Comparison of ENCODE assay signal across 8 cellular contexts in genomic region chr6:150667977-150668716, GRCh38.
DNase-seq lines count a peak whose midpoint lies in the region; TF ChIP-seq lines count a peak whose summit lies in the region.

No MANE protein-coding gene starts in this region.

- peak in 2 of 6 experiments; percentile 9 to 13 for TF ChIP-seq CTCF in esophagus squamous epithelium (IDR thresholded peaks at IDR 0.05)

- CTCF ChIA-PET in activated CD4-positive, alpha-beta T cell treated with anti-CD3 and anti-CD28 coated beads, Interleukin-2, amount 10 ng/mL, durations not matched to agents 7 days and 5 days (lab: Charles Lee): interaction anchor here (0.5 to 1.4 kb wide), 3 partner anchors 10 to 252 kb away, joined by 3 to 4 read pairs (median 3); no protein-coding TSS in a partner anchor

- peak overlapping the region; percentile 70 to 82 (median 76) for H3K27ac ChIP-seq in esophagus squamous epithelium

- H3K27ac Mint-ChIP-seq in activated CD4-positive, alpha-beta T cell treated with anti-CD3 and anti-CD28 coated beads, Interleukin-2, amount 10 ng/mL, durations not matched to agents 7 days and 5 days: peak overlapping the region; percentile 86

- H3K9me3 ChIP-seq in esophagus squamous epithelium: no peaks in the 10 kb centered on the region

- H3K27me3 ChIP-seq in esophagus squamous epithelium: no peaks in the 10 kb centered on the region

- H3K27me3 Mint-ChIP-seq in activated CD4-positive, alpha-beta T cell treated with anti-CD3 and anti-CD28 coated beads, Interleukin-2, amount 10 ng/mL, durations not matched to agents 7 days and 5 days: peaks cover 2% of the 10 kb centered on the region

- intact Hi-C loops in esophagus squamous epithelium (cut with DNase I): no loop called here

- H3K9me3 Mint-ChIP-seq in activated CD4-positive, alpha-beta T cell treated with anti-CD3 and anti-CD28 coated beads, Interleukin-2, amount 10 ng/mL, durations not matched to agents 7 days and 5 days: peaks cover 3% of the 10 kb centered on the region

- H3K4me3 Mint-ChIP-seq in activated CD4-positive, alpha-beta T cell treated with anti-CD3 and anti-CD28 coated beads, Interleukin-2, amount 10 ng/mL, durations not matched to agents 7 days and 5 days: peak overlapping the region; percentile 14

- H3K36me3 Mint-ChIP-seq in activated CD4-positive, alpha-beta T cell treated with anti-CD3 and anti-CD28 coated beads, Interleukin-2, amount 10 ng/mL, durations not matched to agents 7 days and 5 days (ENCODE audit: low read depth): no peaks in the 10 kb centered on the region

- H3K4me3 ChIP-seq in esophagus squamous epithelium: no peak overlapping the region

- peaks cover 17% of the 10 kb centered on the region for H3K4me1 Mint-ChIP-seq in activated CD4-positive, alpha-beta T cell treated with anti-CD3 and anti-CD28 coated beads, Interleukin-2, amount 10 ng/mL, durations not matched to agents 7 days and 5 days

- TF ChIP-seq POLR2A in esophagus squamous epithelium (IDR thresholded peaks at IDR 0.05): no peak

- 13 to 33% methylated on average over 8 of the region's 8 CpGs for WGBS in esophagus squamous epithelium, 2 donors

- POLR2A ChIA-PET in activated CD4-positive, alpha-beta T cell treated with anti-CD3 and anti-CD28 coated beads, Interleukin-2, amount 10 ng/mL, durations not matched to agents 7 days and 5 days (lab: Charles Lee): no interaction called here

- H3K36me3 ChIP-seq in esophagus squamous epithelium: no peaks in the 10 kb centered on the region

- H3K4me1 ChIP-seq in esophagus squamous epithelium: peaks cover 11 to 53% (median 32%) of the 10 kb centered on the region in 3 donors

- no peak for DNase-seq in activated CD4-positive, alpha-beta T cell treated with anti-CD3 and anti-CD28 coated beads, Interleukin-2, amount 10 ng/mL, durations not matched to agents 7 days and 5 days
- DNase-seq in activated CD4-positive, alpha-beta T cell treated with anti-CD3 and anti-CD28 coated beads for 48 hours: no peak
- DNase-seq in RPMI8226 (peak; percentile 44), esophagus squamous epithelium (lab: John Stamatoyannopoulos, UW) (no peak), myocyte (ENCODE audit: low read depth) (peak; percentile 55), NCI-H1694 treated with DMSO at 0.1 percent for 48 hours (lab: John Stamatoyannopoulos, UW) (no peak)
- DNase-seq in activated effector memory CD4-positive, alpha-beta T cell treated with Interleukin-2 at 50 U/mL for 16 hours: no peak
- no peak for DNase-seq in activated naive CD4-positive, alpha-beta T cell treated with anti-CD3 and anti-CD28 coated beads, Interleukin-2, amount 50 U/mL, for 16 hours

Comparison
In these comparisons a context has a peak if more than half of its experiments do, and no peak if none do; other contexts are left out.
1. DNase-seq: peak in RPMI8226 (single experiment) and myocyte (single experiment); none in activated CD4-positive, alpha-beta T cell treated with anti-CD3 and anti-CD28 coated beads, Interleukin-2, amount 10 ng/mL, durations not matched to agents 7 days and 5 days (single experiment), activated CD4-positive, alpha-beta T cell treated with anti-CD3 and anti-CD28 coated beads for 48 hours (single experiment), esophagus squamous epithelium (single experiment), activated effector memory CD4-positive, alpha-beta T cell treated with Interleukin-2 at 50 U/mL for 16 hours (single experiment), NCI-H1694 treated with DMSO at 0.1 percent for 48 hours (single experiment) and activated naive CD4-positive, alpha-beta T cell treated with anti-CD3 and anti-CD28 coated beads, Interleukin-2, amount 50 U/mL, for 16 hours (single experiment).